7 cellular contexts compared by ENCODE assay signal in genomic region chr1:46131727-46132528, GRCh38. TPM values are rescaled to one million over a fixed set of nuclear protein-coding genes. Genes with fewer than 3 reads are reported as not detected.
DNase-seq lines count a peak whose midpoint lies in the region; ATAC-seq and TF ChIP-seq lines count a peak whose summit lies in the region.

No MANE protein-coding gene starts in this region.

- no peak overlapping the region for H3K23ac ChIP-seq in H9 (ENCODE audit: insufficient read length, low read depth, low read length)

- no peak overlapping the region for H4K91ac ChIP-seq in H9 (ENCODE audit: insufficient read length, low read depth, low read length)

- no peak for TF ChIP-seq POLR2A in ovary (IDR thresholded peaks at IDR 0.05)

- H3K27ac ChIP-seq in H9 (ENCODE audit: insufficient read length, low read depth, low read length) (peak overlapping the region; percentile 92), foreskin keratinocyte (peak overlapping the region; percentile 97), ovary (peak overlapping the region; percentile 3 to 97)

- H3K36me3 ChIP-seq in ovary = no peaks in the 10 kb centered on the region

- peaks cover 15% of the 10 kb centered on the region for H3K23me2 ChIP-seq in H9 (ENCODE audit: insufficient read length, low read depth, low read length, poor library complexity, severe bottlenecking)

- no peaks in the 10 kb centered on the region for H4K20me1 ChIP-seq in H9 (ENCODE audit: control insufficient read depth, insufficient read depth, insufficient read length)

- H3K4ac ChIP-seq in H9 (ENCODE audit: low read depth, low read length) = no peak overlapping the region; the same call in 1 of the 2 replicates

- H2AFZ ChIP-seq in H9 (ENCODE audit: low read length) = no peak overlapping the region

- peak overlapping the region; percentile 100 for H3K27ac Mint-ChIP-seq in H9

- H2BK15ac ChIP-seq in H9 (ENCODE audit: low read depth, low read length) = no peak overlapping the region

- TF ChIP-seq CTCF in H9 (conservative IDR thresholded peaks at IDR 0.05) (no peak), foreskin keratinocyte (conservative IDR thresholded peaks at IDR 0.05) (no peak), ovary (IDR thresholded peaks at IDR 0.05) (no peak), GM10266 (IDR thresholded peaks at IDR 0.05; ENCODE audit: control insufficient read depth, insufficient read depth, low read depth, missing control alignments) (no peak)

- intact Hi-C loops in ovary (cut with DNase I) = no loop called here

- no peak for TF ChIP-seq EP300 in ovary (IDR thresholded peaks at IDR 0.05)

- H2BK5ac ChIP-seq in H9 (ENCODE audit: insufficient read length, low read length) = no peak overlapping the region

- H3K4me3 ChIP-seq in ovary = peak overlapping the region; percentile 83

- H3K14ac ChIP-seq in H9 (ENCODE audit: insufficient read depth, low read length) = peak overlapping the region; percentile 31; the same call in 1 of the 2 replicates

- H3K79me2 ChIP-seq in H9 (ENCODE audit: insufficient read depth, low read length) = no peaks in the 10 kb centered on the region; the same call in 1 of the 2 replicates

- H4K8ac ChIP-seq in H9 (replicated peaks; ENCODE audit: insufficient read length, low read depth, low read length) = no peak overlapping the region

- no peaks in the 10 kb centered on the region for H3K9me3 ChIP-seq in H9 (ENCODE audit: control insufficient read depth, low read depth, low read length)
- H3K9me3 ChIP-seq in ovary = no peaks in the 10 kb centered on the region

- no peaks in the 10 kb centered on the region; a peak in 1 of 7 replicates for H3K36me3 Mint-ChIP-seq in H9 (ENCODE audit: insufficient read depth in 1 of 3, low read depth in 3 of 3)
- no peaks in the 10 kb centered on the region for H3K36me3 Mint-ChIP-seq in activated T-cell treated with anti-CD3 and anti-CD28 coated beads, Interleukin-2, amount 50 U/mL, for 4 hours (ENCODE audit: insufficient read depth)

- H4K5ac ChIP-seq in H9 (ENCODE audit: insufficient read length, low read depth, low read length) = no peak overlapping the region

- DNase-seq in H9 = no peak
- DNase-seq in NCI-H748 treated with DMSO at 0.1 percent for 48 hours (lab: John Stamatoyannopoulos, UW) = peak; percentile 67
- DNase-seq in activated T-cell treated with anti-CD3 and anti-CD28 coated beads, Interleukin-2, amount 50 U/mL, for 4 hours = peak; percentile 14
- peak in 1 of 2 donors; percentile 33 for DNase-seq in foreskin keratinocyte
- peak; percentile 9 to 38 (median 21) for DNase-seq in ovary
- DNase-seq in GM10266 (ENCODE audit: extremely low spot score) = no peak

- no peak overlapping the region for H3T11ph ChIP-seq in H9 (ENCODE audit: low read length)

- H2BK120ac ChIP-seq in H9 (ENCODE audit: low read depth, low read length, poor library complexity, severe bottlenecking) = no peak overlapping the region

- H3K9ac ChIP-seq in H9 (ENCODE audit: extremely low read depth, insufficient read length, low read length) = peak overlapping the region; percentile 65

- H3K27me3 ChIP-seq in H9 (ENCODE audit: insufficient read depth, low read length) (no peaks in the 10 kb centered on the region; the same call in 1 of the 2 replicates), foreskin keratinocyte (peaks cover 25% of the 10 kb centered on the region), ovary (no peaks in the 10 kb centered on the region)

- H3K56ac ChIP-seq in H9 (ENCODE audit: insufficient read length, low read depth, low read length) = no peak overlapping the region

- peaks cover 13% of the 10 kb centered on the region for H3K27me3 Mint-ChIP-seq in H9 (ENCODE audit: low read depth)
- peaks cover 39% of the 10 kb centered on the region for H3K27me3 Mint-ChIP-seq in activated T-cell treated with anti-CD3 and anti-CD28 coated beads, Interleukin-2, amount 50 U/mL, for 4 hours (ENCODE audit: low read depth)

- H3K79me1 ChIP-seq in H9 (ENCODE audit: insufficient read depth, low read depth, low read length, poor library complexity, severe bottlenecking) = no peaks in the 10 kb centered on the region

- ATAC-seq in activated T-cell treated with anti-CD3 and anti-CD28 coated beads, Interleukin-2, amount 50 U/mL, for 4 hours = no peak
- ATAC-seq in foreskin keratinocyte (no peak), HG03521 (IDR thresholded peaks at IDR 0.05; ENCODE audit: unreplicated experiment) (no peak)

- peak overlapping the region; percentile 20 for H3K18ac ChIP-seq in H9 (ENCODE audit: insufficient read length, low read depth, low read length)

- H3K4me3 Mint-ChIP-seq in H9 = peak overlapping the region; percentile 75 to 90
- peak overlapping the region; percentile 93 for H3K4me3 Mint-ChIP-seq in activated T-cell treated with anti-CD3 and anti-CD28 coated beads, Interleukin-2, amount 50 U/mL, for 4 hours

- H3K4me1 Mint-ChIP-seq in H9 = peaks cover 30 to 34% of the 10 kb centered on the region in 2 experiments
- peaks cover 25% of the 10 kb centered on the region for H3K4me1 Mint-ChIP-seq in activated T-cell treated with anti-CD3 and anti-CD28 coated beads, Interleukin-2, amount 50 U/mL, for 4 hours (ENCODE audit: low read depth)

- peak overlapping the region; percentile 95 for H3K4me2 ChIP-seq in H9 (ENCODE audit: insufficient read depth, insufficient read length, low read length)

- H2AK5ac ChIP-seq in H9 (ENCODE audit: insufficient read length, low read length) = no peak overlapping the region

- H2BK12ac ChIP-seq in H9 (ENCODE audit: insufficient read length, low read depth, low read length) = no peak overlapping the region

- WGBS in H9 (ENCODE audit: extremely low coverage, insufficient read length, low lambda C conversion rate) = no CpG with 5 or more reads among the region's 38 CpGs
- 1% methylated on average over 38 of the region's 38 CpGs for WGBS in ovary, 3 donors

- peaks cover 6% of the 10 kb centered on the region; the same call in 1 of the 2 replicates for H3K4me1 ChIP-seq in H9 (ENCODE audit: insufficient read depth, low read length)
- peaks cover 7% of the 10 kb centered on the region for H3K4me1 ChIP-seq in foreskin keratinocyte
- H3K4me1 ChIP-seq in ovary (ENCODE audit: insufficient read depth) = peaks cover 2% of the 10 kb centered on the region

- H3K9me3 Mint-ChIP-seq in H9 = peaks cover 0 to 3% of the 10 kb centered on the region in 2 experiments; a peak in 1 of 5 replicates
- no peaks in the 10 kb centered on the region for H3K9me3 Mint-ChIP-seq in activated T-cell treated with anti-CD3 and anti-CD28 coated beads, Interleukin-2, amount 50 U/mL, for 4 hours

- no peak overlapping the region for H2BK20ac ChIP-seq in H9 (ENCODE audit: low read depth, low read length, poor library complexity, severe bottlenecking)

RNA-seq across cellular contexts. Expression of gene PIK3R3, which starts 0.5 kb away (rescaled TPM):
- total RNA-seq in H9 (2021) = 11.4 and 12.4 TPM in 2 replicates
- total RNA-seq in activated T-cell treated with anti-CD3 and anti-CD28 coated beads, Interleukin-2, amount 50 U/mL, for 4 hours = 1 to 10 TPM; 1.3 to 1.7 (median 1.6) TPM
- total RNA-seq in foreskin keratinocyte = 4.9 TPM in 2 replicates
- polyA plus RNA-seq in foreskin keratinocyte = 1.9 and 2.3 TPM in 2 replicates
- 10 to 100 TPM in 4 of 7 donors, 1 to 10 TPM in 3; 3.6 to 20.3 (median 10.7) TPM for total RNA-seq in ovary
- polyA plus RNA-seq in ovary = 10 to 100 TPM in 1 of 2 donors, 1 to 10 TPM in 1; 6.5 to 20.0 TPM

RNA-seq across cellular contexts. Expression of gene TSPAN1, which starts 43.0 kb away (rescaled TPM):
- not detected in 2 replicates for total RNA-seq in H9 (2021)
- under 1 TPM; 0.23 to 0.37 (median 0.24) TPM for total RNA-seq in activated T-cell treated with anti-CD3 and anti-CD28 coated beads, Interleukin-2, amount 50 U/mL, for 4 hours
- 80.3 and 93.6 TPM in 2 replicates for total RNA-seq in foreskin keratinocyte
- 118 and 144 TPM in 2 replicates for polyA plus RNA-seq in foreskin keratinocyte
- total RNA-seq in ovary = 10 to 100 TPM in 1 of 7 donors, 1 to 10 TPM in 4, under 1 TPM in 2; 0.18 to 26.9 (median 3.1) TPM
- polyA plus RNA-seq in ovary = 1 to 10 TPM in 1 of 2 donors, under 1 TPM in 1; 0.65 to 2.8 TPM

RNA-seq across cellular contexts. Expression of gene P3R3URF, which starts 44.4 kb away (rescaled TPM):
- not detected in 2 replicates for total RNA-seq in H9 (2021)
- total RNA-seq in activated T-cell treated with anti-CD3 and anti-CD28 coated beads, Interleukin-2, amount 50 U/mL, for 4 hours = not detected
- not detected in 2 replicates for total RNA-seq in foreskin keratinocyte
- polyA plus RNA-seq in foreskin keratinocyte = not detected in 2 replicates
- total RNA-seq in ovary = not detected
- not detected for polyA plus RNA-seq in ovary

Comparison
In these comparisons a context has a peak if more than half of its experiments do, and no peak if none do; other contexts are left out.
1. DNase-seq: peak in NCI-H748 treated with DMSO at 0.1 percent for 48 hours (single experiment), activated T-cell treated with anti-CD3 and anti-CD28 coated beads, Interleukin-2, amount 50 U/mL, for 4 hours (single experiment) and ovary (5 of 5); none in H9 (single experiment) and GM10266 (single experiment).
2. Peak in every context shown above with its lines, with median percentiles within 50 percentile points of each other: H3K27ac ChIP-seq.